ENCODE assay signal across 1 cellular context in the genomic region with DNA sequence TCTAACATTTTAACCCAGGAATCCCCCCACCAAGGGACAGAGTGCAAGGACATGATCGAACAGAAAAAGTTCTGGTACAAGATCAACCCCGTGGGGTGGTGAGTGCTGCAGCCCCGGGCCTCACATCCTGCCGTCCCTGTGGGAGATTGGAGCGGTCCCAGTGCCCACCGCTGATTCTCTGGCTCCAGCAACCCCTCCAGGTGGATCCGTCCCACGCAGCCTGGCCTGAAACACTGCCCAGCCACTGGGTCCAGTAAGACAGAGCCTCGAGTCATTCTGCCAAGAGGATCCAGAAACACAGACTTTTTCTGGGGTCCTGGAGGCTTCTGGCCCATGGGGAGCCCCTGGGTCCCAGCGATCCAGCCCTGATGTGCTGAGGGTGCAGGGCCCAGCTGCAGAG.
A peak's percentile ranks its signal among the peaks of the same experiment; 100 is the strongest.
TF ChIP-seq lines count a peak whose summit lies in the region.

No MANE protein-coding gene starts in this region.

TF ChIP-seq in HepG2, 621 proteins besides CTCF, POLR2A, EP300 and RAD21:
- TF ChIP-seq ZNF75D (CRISPR knock-in tag; IDR thresholded peaks at IDR 0.05; ENCODE audit: borderline replicate concordance) (no peak), AGO2 (optimal IDR thresholded peaks at IDR 0.05; ENCODE audit: low read depth, low read length) (peak; percentile 30), PHF21A (CRISPR knock-in tag; IDR thresholded peaks at IDR 0.05) (no peak)
TF ChIP-seq in HepG2: peak in this region for 1.
